Comparison of ENCODE assay signal across 1 cellular context in the genomic region with DNA sequence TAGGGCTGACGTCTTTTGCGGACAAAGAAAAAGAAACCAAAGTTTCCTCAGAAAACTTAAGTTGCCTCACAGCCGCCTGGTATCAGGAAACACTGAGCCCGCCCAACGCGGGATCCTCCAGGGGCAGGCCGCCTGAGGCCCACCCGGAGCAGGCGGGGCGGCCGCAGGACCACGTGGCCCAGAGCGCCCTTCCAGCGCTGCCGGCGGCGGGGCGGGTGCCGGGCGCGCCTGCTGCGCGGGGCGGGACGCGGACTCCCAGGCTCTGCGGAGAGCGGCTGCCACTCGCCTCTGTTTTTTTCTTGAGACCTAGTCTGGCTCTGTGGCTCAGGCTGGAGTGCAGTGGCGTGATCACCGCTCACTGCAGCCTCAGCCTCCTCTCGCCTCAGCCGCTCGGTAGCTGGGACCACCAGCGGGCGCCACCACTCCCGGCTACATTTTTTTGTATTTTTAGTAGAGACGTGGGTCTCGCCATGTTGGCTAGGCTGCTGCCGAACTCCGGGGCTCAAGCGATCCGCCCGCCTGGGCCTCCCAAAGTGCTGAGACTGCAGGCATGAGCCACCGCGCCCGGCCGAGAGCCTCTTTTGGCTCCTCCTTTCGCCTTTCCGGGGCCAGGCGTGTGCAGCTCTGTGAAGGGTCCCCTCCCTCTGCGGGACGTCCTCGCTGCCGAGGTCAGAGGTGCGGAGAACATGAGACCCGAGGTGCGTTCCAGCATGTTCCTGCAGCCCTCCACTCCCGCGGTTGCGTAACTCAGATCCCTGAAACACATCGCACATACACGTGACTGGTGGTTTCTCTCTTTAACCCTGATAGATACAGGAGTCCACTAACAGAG.
TF ChIP-seq lines count a peak whose summit lies in the region.

No MANE protein-coding gene starts in this region.

TF ChIP-seq in HepG2, 621 proteins besides CTCF, POLR2A, EP300 and RAD21 (continued from another document and continues in another):
- TF ChIP-seq, protein P1, sequence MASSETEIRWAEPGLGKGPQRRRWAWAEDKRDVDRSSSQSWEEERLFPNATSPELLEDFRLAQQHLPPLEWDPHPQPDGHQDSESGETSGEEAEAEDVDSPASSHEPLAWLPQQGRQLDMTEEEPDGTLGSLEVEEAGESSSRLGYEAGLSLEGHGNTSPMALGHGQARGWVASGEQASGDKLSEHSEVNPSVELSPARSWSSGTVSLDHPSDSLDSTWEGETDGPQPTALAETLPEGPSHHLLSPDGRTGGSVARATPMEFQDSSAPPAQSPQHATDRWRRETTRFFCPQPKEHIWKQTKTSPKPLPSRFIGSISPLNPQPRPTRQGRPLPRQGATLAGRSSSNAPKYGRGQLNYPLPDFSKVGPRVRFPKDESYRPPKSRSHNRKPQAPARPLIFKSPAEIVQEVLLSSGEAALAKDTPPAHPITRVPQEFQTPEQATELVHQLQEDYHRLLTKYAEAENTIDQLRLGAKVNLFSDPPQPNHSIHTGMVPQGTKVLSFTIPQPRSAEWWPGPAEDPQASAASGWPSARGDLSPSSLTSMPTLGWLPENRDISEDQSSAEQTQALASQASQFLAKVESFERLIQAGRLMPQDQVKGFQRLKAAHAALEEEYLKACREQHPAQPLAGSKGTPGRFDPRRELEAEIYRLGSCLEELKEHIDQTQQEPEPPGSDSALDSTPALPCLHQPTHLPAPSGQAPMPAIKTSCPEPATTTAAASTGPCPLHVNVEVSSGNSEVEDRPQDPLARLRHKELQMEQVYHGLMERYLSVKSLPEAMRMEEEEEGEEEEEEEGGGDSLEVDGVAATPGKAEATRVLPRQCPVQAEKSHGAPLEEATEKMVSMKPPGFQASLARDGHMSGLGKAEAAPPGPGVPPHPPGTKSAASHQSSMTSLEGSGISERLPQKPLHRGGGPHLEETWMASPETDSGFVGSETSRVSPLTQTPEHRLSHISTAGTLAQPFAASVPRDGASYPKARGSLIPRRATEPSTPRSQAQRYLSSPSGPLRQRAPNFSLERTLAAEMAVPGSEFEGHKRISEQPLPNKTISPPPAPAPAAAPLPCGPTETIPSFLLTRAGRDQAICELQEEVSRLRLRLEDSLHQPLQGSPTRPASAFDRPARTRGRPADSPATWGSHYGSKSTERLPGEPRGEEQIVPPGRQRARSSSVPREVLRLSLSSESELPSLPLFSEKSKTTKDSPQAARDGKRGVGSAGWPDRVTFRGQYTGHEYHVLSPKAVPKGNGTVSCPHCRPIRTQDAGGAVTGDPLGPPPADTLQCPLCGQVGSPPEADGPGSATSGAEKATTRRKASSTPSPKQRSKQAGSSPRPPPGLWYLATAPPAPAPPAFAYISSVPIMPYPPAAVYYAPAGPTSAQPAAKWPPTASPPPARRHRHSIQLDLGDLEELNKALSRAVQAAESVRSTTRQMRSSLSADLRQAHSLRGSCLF (CRISPR knock-in tag; IDR thresholded peaks at IDR 0.05; ENCODE audit: borderline replicate concordance) = peak; percentile 98
- no peak for TF ChIP-seq IKZF1 (IDR thresholded peaks at IDR 0.05)
- peak; percentile 99 for TF ChIP-seq ZNF557 (CRISPR knock-in tag; IDR thresholded peaks at IDR 0.05)
- peak; percentile 99 for TF ChIP-seq ZNF746 (CRISPR knock-in tag; IDR thresholded peaks at IDR 0.05)
- peak; percentile 50; the same call in 1 of the 2 replicates for TF ChIP-seq ZNF501 (CRISPR knock-in tag; IDR thresholded peaks at IDR 0.05)
- TF ChIP-seq ZKSCAN5 (CRISPR knock-in tag; IDR thresholded peaks at IDR 0.05) = 0 out of 2 replicates have a peak, but pooled peaks have one; percentile 43
- TF ChIP-seq ZNF564 (CRISPR knock-in tag; IDR thresholded peaks at IDR 0.05) = peak; percentile 95
- TF ChIP-seq JUN (CRISPR knock-in tag; IDR thresholded peaks at IDR 0.05) = peak; percentile 75
- TF ChIP-seq HOXD1 (CRISPR knock-in tag; IDR thresholded peaks at IDR 0.05) = peak; percentile 89
- TF ChIP-seq ZNF563 (CRISPR knock-in tag; IDR thresholded peaks at IDR 0.05) = peak; percentile 94
- peak; percentile 89; the same call in 1 of the 2 replicates for TF ChIP-seq POGZ (CRISPR knock-in tag; IDR thresholded peaks at IDR 0.05)
- TF ChIP-seq, protein P2, sequence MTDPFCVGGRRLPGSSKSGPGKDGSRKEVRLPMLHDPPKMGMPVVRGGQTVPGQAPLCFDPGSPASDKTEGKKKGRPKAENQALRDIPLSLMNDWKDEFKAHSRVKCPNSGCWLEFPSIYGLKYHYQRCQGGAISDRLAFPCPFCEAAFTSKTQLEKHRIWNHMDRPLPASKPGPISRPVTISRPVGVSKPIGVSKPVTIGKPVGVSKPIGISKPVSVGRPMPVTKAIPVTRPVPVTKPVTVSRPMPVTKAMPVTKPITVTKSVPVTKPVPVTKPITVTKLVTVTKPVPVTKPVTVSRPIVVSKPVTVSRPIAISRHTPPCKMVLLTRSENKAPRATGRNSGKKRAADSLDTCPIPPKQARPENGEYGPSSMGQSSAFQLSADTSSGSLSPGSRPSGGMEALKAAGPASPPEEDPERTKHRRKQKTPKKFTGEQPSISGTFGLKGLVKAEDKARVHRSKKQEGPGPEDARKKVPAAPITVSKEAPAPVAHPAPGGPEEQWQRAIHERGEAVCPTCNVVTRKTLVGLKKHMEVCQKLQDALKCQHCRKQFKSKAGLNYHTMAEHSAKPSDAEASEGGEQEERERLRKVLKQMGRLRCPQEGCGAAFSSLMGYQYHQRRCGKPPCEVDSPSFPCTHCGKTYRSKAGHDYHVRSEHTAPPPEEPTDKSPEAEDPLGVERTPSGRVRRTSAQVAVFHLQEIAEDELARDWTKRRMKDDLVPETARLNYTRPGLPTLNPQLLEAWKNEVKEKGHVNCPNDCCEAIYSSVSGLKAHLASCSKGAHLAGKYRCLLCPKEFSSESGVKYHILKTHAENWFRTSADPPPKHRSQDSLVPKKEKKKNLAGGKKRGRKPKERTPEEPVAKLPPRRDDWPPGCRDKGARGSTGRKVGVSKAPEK (CRISPR knock-in tag; IDR thresholded peaks at IDR 0.05; ENCODE audit: borderline replicate concordance) = 0 out of 2 replicates have a peak, but pooled peaks have one; percentile 33
- TF ChIP-seq SRSF4 (IDR thresholded peaks at IDR 0.05; ENCODE audit: low read depth, low read length, poor library complexity, severe bottlenecking) = no peak
- TF ChIP-seq, protein P3, sequence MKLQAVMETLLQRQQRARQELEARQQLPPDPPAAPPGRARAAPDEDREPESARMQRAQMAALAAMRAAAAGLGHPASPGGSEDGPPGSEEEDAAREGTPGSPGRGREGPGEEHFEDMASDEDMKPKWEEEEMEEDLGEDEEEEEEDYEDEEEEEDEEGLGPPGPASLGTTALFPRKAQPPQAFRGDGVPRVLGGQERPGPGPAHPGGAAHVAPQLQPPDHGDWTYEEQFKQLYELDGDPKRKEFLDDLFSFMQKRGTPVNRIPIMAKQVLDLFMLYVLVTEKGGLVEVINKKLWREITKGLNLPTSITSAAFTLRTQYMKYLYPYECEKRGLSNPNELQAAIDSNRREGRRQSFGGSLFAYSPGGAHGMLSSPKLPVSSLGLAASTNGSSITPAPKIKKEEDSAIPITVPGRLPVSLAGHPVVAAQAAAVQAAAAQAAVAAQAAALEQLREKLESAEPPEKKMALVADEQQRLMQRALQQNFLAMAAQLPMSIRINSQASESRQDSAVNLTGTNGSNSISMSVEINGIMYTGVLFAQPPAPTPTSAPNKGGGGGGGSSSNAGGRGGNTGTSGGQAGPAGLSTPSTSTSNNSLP (IDR thresholded peaks at IDR 0.05; ENCODE audit: low read depth, low read length) = 0 out of 2 replicates have a peak, but pooled peaks have one; percentile 22
- TF ChIP-seq, protein P4, sequence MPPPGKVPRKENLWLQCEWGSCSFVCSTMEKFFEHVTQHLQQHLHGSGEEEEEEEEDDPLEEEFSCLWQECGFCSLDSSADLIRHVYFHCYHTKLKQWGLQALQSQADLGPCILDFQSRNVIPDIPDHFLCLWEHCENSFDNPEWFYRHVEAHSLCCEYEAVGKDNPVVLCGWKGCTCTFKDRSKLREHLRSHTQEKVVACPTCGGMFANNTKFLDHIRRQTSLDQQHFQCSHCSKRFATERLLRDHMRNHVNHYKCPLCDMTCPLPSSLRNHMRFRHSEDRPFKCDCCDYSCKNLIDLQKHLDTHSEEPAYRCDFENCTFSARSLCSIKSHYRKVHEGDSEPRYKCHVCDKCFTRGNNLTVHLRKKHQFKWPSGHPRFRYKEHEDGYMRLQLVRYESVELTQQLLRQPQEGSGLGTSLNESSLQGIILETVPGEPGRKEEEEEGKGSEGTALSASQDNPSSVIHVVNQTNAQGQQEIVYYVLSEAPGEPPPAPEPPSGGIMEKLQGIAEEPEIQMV (CRISPR knock-in tag; IDR thresholded peaks at IDR 0.05; ENCODE audit: low read depth) = peak; percentile 97
- TF ChIP-seq DNMT1 (CRISPR knock-in tag; IDR thresholded peaks at IDR 0.05) = 0 out of 2 replicates have a peak, but pooled peaks have one; percentile 28
- TF ChIP-seq, protein P5, sequence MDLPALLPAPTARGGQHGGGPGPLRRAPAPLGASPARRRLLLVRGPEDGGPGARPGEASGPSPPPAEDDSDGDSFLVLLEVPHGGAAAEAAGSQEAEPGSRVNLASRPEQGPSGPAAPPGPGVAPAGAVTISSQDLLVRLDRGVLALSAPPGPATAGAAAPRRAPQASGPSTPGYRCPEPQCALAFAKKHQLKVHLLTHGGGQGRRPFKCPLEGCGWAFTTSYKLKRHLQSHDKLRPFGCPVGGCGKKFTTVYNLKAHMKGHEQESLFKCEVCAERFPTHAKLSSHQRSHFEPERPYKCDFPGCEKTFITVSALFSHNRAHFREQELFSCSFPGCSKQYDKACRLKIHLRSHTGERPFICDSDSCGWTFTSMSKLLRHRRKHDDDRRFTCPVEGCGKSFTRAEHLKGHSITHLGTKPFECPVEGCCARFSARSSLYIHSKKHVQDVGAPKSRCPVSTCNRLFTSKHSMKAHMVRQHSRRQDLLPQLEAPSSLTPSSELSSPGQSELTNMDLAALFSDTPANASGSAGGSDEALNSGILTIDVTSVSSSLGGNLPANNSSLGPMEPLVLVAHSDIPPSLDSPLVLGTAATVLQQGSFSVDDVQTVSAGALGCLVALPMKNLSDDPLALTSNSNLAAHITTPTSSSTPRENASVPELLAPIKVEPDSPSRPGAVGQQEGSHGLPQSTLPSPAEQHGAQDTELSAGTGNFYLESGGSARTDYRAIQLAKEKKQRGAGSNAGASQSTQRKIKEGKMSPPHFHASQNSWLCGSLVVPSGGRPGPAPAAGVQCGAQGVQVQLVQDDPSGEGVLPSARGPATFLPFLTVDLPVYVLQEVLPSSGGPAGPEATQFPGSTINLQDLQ (CRISPR knock-in tag; IDR thresholded peaks at IDR 0.05) = peak; percentile 93; the same call in 1 of the 2 replicates
- TF ChIP-seq ZNF260 (CRISPR knock-in tag; IDR thresholded peaks at IDR 0.05; ENCODE audit: borderline replicate concordance, low read depth) = no peak
- TF ChIP-seq, protein P6, sequence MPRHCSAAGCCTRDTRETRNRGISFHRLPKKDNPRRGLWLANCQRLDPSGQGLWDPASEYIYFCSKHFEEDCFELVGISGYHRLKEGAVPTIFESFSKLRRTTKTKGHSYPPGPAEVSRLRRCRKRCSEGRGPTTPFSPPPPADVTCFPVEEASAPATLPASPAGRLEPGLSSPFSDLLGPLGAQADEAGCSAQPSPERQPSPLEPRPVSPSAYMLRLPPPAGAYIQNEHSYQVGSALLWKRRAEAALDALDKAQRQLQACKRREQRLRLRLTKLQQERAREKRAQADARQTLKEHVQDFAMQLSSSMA (CRISPR knock-in tag; IDR thresholded peaks at IDR 0.05) = peak; percentile 95
- TF ChIP-seq, protein P7, sequence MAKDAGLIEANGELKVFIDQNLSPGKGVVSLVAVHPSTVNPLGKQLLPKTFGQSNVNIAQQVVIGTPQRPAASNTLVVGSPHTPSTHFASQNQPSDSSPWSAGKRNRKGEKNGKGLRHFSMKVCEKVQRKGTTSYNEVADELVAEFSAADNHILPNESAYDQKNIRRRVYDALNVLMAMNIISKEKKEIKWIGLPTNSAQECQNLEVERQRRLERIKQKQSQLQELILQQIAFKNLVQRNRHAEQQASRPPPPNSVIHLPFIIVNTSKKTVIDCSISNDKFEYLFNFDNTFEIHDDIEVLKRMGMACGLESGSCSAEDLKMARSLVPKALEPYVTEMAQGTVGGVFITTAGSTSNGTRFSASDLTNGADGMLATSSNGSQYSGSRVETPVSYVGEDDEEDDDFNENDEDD (CRISPR knock-in tag; IDR thresholded peaks at IDR 0.05; ENCODE audit: borderline replicate concordance) = peak; percentile 99
- TF ChIP-seq SNAPC2 (CRISPR knock-in tag; IDR thresholded peaks at IDR 0.05) = peak; percentile 98
- TF ChIP-seq ZNF225 (CRISPR knock-in tag; IDR thresholded peaks at IDR 0.05) = peak; percentile 97
- TF ChIP-seq, protein P8, sequence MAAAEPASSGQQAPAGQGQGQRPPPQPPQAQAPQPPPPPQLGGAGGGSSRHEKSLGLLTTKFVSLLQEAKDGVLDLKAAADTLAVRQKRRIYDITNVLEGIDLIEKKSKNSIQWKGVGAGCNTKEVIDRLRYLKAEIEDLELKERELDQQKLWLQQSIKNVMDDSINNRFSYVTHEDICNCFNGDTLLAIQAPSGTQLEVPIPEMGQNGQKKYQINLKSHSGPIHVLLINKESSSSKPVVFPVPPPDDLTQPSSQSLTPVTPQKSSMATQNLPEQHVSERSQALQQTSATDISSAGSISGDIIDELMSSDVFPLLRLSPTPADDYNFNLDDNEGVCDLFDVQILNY (CRISPR knock-in tag; conservative IDR thresholded peaks at IDR 0.05) = no peak
- TF ChIP-seq, protein P9, sequence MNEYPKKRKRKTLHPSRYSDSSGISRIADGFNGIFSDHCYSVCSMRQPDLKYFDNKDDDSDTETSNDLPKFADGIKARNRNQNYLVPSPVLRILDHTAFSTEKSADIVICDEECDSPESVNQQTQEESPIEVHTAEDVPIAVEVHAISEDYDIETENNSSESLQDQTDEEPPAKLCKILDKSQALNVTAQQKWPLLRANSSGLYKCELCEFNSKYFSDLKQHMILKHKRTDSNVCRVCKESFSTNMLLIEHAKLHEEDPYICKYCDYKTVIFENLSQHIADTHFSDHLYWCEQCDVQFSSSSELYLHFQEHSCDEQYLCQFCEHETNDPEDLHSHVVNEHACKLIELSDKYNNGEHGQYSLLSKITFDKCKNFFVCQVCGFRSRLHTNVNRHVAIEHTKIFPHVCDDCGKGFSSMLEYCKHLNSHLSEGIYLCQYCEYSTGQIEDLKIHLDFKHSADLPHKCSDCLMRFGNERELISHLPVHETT (CRISPR knock-in tag; conservative IDR thresholded peaks at IDR 0.05) = peak; percentile 87
- TF ChIP-seq ZBTB1 (CRISPR knock-in tag; IDR thresholded peaks at IDR 0.05; ENCODE audit: borderline replicate concordance) = no peak
- TF ChIP-seq, protein P10, sequence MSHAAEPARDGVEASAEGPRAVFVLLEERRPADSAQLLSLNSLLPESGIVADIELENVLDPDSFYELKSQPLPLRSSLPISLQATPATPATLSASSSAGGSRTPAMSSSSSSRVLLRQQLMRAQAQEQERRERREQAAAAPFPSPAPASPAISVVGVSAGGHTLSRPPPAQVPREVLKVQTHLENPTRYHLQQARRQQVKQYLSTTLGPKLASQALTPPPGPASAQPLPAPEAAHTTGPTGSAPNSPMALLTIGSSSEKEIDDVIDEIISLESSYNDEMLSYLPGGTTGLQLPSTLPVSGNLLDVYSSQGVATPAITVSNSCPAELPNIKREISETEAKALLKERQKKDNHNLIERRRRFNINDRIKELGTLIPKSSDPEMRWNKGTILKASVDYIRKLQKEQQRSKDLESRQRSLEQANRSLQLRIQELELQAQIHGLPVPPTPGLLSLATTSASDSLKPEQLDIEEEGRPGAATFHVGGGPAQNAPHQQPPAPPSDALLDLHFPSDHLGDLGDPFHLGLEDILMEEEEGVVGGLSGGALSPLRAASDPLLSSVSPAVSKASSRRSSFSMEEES (CRISPR knock-in tag; IDR thresholded peaks at IDR 0.05) = peak; percentile 98
- no peak for TF ChIP-seq NBN (conservative IDR thresholded peaks at IDR 0.05)
- 0 out of 2 replicates have a peak, but pooled peaks have one; percentile 64 for TF ChIP-seq RELA (CRISPR knock-in tag; IDR thresholded peaks at IDR 0.05)
- TF ChIP-seq GFI1 (CRISPR knock-in tag; IDR thresholded peaks at IDR 0.05; ENCODE audit: borderline replicate concordance) = no peak; the same call in none of the 2 replicates
- TF ChIP-seq ZNF567 (CRISPR knock-in tag; IDR thresholded peaks at IDR 0.05; ENCODE audit: borderline replicate concordance) = peak; percentile 67; the same call in 1 of the 2 replicates
